In genomic region chr16:69726313-69727060, GRCh38 we compare ENCODE assay signal across 8 cellular contexts. TPM values are rescaled to one million over a fixed set of nuclear protein-coding genes. Genes with fewer than 3 reads are reported as not detected.
DNase-seq lines count a peak whose midpoint lies in the region; ATAC-seq and TF ChIP-seq lines count a peak whose summit lies in the region.

TSS of gene NQO1 (minus strand) at chr16:69726560. CDS start at chr16:69726439, 121 bp downstream.

- peak within 1 kb of the TSS; percentile 78 for H3K27ac Mint-ChIP-seq in activated naive CD4-positive, alpha-beta T cell treated with anti-CD3 and anti-CD28 coated beads, Interleukin-2, amount 50 U/mL, for 24 hours

- H4K20me1 ChIP-seq in MM.1S (ENCODE audit: insufficient read depth, low read length): no peaks in the 10 kb centered on the region
- H4K20me1 ChIP-seq in SK-N-SH (ENCODE audit: insufficient read depth): no peaks in the 10 kb centered on the region

- DNase-seq in G401 (ENCODE audit: low spot score) (peak; percentile 93), H7 (peak; percentile 95), MM.1S (peak; percentile 93), SK-N-SH (peak; percentile 94), glomerular endothelial cell (ENCODE audit: extremely low read depth, low read depth, low spot score) (peak; percentile 73), omental fat pad (ENCODE audit: low spot score) (peak; percentile 91), testis (peak; percentile 95)

- intact Hi-C loops in testis (cut with DNase I; ENCODE audit: low total_unique reads): no loop called here

- H3K4me3 Mint-ChIP-seq in activated naive CD4-positive, alpha-beta T cell treated with anti-CD3 and anti-CD28 coated beads, Interleukin-2, amount 50 U/mL, for 24 hours: peak within 1 kb of the TSS; percentile 85

- no peaks in the 10 kb centered on the region for H3K36me3 Mint-ChIP-seq in activated naive CD4-positive, alpha-beta T cell treated with anti-CD3 and anti-CD28 coated beads, Interleukin-2, amount 50 U/mL, for 24 hours

- TF ChIP-seq CTCF in MM.1S (IDR thresholded peaks at IDR 0.05; ENCODE audit: low read length) (no peak), SK-N-SH (IDR thresholded peaks at IDR 0.05) (no peak), omental fat pad (IDR thresholded peaks at IDR 0.05) (no peak), testis (IDR thresholded peaks at IDR 0.05) (no peak)

- H3K27me3 ChIP-seq in H7 (ENCODE audit: control insufficient read depth, insufficient read depth, low read length) (no peaks in the 10 kb centered on the region), MM.1S (replicated peaks; ENCODE audit: insufficient read depth, low read length) (no peaks in the 10 kb centered on the region), SK-N-SH (ENCODE audit: insufficient read depth) (no peaks in the 10 kb centered on the region), testis (no peaks in the 10 kb centered on the region)

- no peak for TF ChIP-seq EP300 in SK-N-SH (IDR thresholded peaks at IDR 0.05; ENCODE audit: borderline replicate concordance in 1 of 2, low read depth in 1 of 2, low read length in 1 of 2)

- H3K9ac ChIP-seq in MM.1S (ENCODE audit: low read length): peak within 1 kb of the TSS; percentile 53
- peak within 1 kb of the TSS; percentile 77 for H3K9ac ChIP-seq in SK-N-SH

- CTCF ChIA-PET in SK-N-SH (lab: Yijun Ruan, JAX): interaction anchor here (0.8 to 3.6 kb wide), 4 partner anchors 10 to 332 kb away, joined by 3 to 19 read pairs (median 4); partner anchors contain the start of gene NOB1

- TF ChIP-seq RAD21 in SK-N-SH (IDR thresholded peaks at IDR 0.05; ENCODE audit: low read length): 0 out of 2 replicates have a peak, but pooled peaks have one; percentile 0

- H3K4me2 ChIP-seq in MM.1S (ENCODE audit: low read depth, low read length): peak within 1 kb of the TSS; percentile 96
- H3K4me2 ChIP-seq in SK-N-SH: peak within 1 kb of the TSS; percentile 97

- H3K9me3 ChIP-seq in MM.1S (replicated peaks; ENCODE audit: insufficient read depth, low read length) (no peaks in the 10 kb centered on the region), SK-N-SH (no peaks in the 10 kb centered on the region), testis (no peaks in the 10 kb centered on the region)

- H3K36me3 ChIP-seq in H7 (replicated peaks; ENCODE audit: control insufficient read depth, insufficient read depth, low read length): no peaks in the 10 kb centered on the region
- H3K36me3 ChIP-seq in MM.1S (replicated peaks; ENCODE audit: insufficient read depth, low read length): no peaks in the 10 kb centered on the region
- peaks cover 0 to 3% of the 10 kb centered on the region in 2 experiments for H3K36me3 ChIP-seq in SK-N-SH (replicated peaks in 1 of 2; ENCODE audit: control insufficient read depth in 1 of 2, insufficient read depth in 2 of 2, low read length in 1 of 2)
- no peaks in the 10 kb centered on the region for H3K36me3 ChIP-seq in testis (ENCODE audit: low read depth, missing control alignments)

- peaks cover 15% of the 10 kb centered on the region for H3K4me1 ChIP-seq in MM.1S (ENCODE audit: low read length)
- H3K4me1 ChIP-seq in SK-N-SH (ENCODE audit: control insufficient read depth in 1 of 2, insufficient read depth in 2 of 2, low read depth in 1 of 2, low read length in 1 of 2): peaks cover 17 to 18% of the 10 kb centered on the region in 2 experiments; a peak in 3 of 4 replicates
- peaks cover 14% of the 10 kb centered on the region for H3K4me1 ChIP-seq in testis

- H3K79me2 ChIP-seq in MM.1S (ENCODE audit: low read length) (no peaks in the 10 kb centered on the region), SK-N-SH (ENCODE audit: insufficient read depth) (peaks cover 58% of the 10 kb centered on the region)

- H3K9me3 Mint-ChIP-seq in activated naive CD4-positive, alpha-beta T cell treated with anti-CD3 and anti-CD28 coated beads, Interleukin-2, amount 50 U/mL, for 24 hours: no peaks in the 10 kb centered on the region

- no peak for TF ChIP-seq POLR2A in testis (IDR thresholded peaks at IDR 0.05)

- H3K9me2 ChIP-seq in MM.1S (replicated peaks; ENCODE audit: insufficient read depth, low read length): no peaks in the 10 kb centered on the region
- no peaks in the 10 kb centered on the region for H3K9me2 ChIP-seq in SK-N-SH

- H3K27me3 Mint-ChIP-seq in activated naive CD4-positive, alpha-beta T cell treated with anti-CD3 and anti-CD28 coated beads, Interleukin-2, amount 50 U/mL, for 24 hours: no peaks in the 10 kb centered on the region

- H3K4me1 Mint-ChIP-seq in activated naive CD4-positive, alpha-beta T cell treated with anti-CD3 and anti-CD28 coated beads, Interleukin-2, amount 50 U/mL, for 24 hours: peaks cover 26% of the 10 kb centered on the region

- H3K4me3 ChIP-seq in H7 (ENCODE audit: insufficient read depth, low read depth, low read length): peak within 1 kb of the TSS; percentile 75
- peak within 1 kb of the TSS; percentile 78 for H3K4me3 ChIP-seq in MM.1S (ENCODE audit: low read length)
- peak within 1 kb of the TSS; percentile 48 to 80 for H3K4me3 ChIP-seq in SK-N-SH (ENCODE audit: low read depth in 2 of 2, low read length in 1 of 2)
- peak within 1 kb of the TSS; percentile 44 to 57 for H3K4me3 ChIP-seq in testis

- POLR2A ChIA-PET in SK-N-SH (lab: Yijun Ruan, JAX): interaction anchor here (0.7 to 3.0 kb wide), 4 partner anchors 8 to 28 kb away, joined by 3 to 12 read pairs (median 4); partner anchors contain the start of gene NOB1

- WGBS in SK-N-SH (ENCODE audit: low lambda C conversion rate): 2% methylated on average over 24 of the region's 31 CpGs
- WGBS in testis, 2 donors: 0 to 5% methylated on average over 11 to 30 of the region's 31 CpGs

- peak within 1 kb of the TSS; percentile 64; the same call in 1 of the 2 replicates for H3K27ac ChIP-seq in MM.1S (ENCODE audit: low read length)
- peak within 1 kb of the TSS; percentile 88 to 97 for H3K27ac ChIP-seq in SK-N-SH (ENCODE audit: low read depth in 2 of 2, low read length in 1 of 2)
- peak within 1 kb of the TSS in 1 of 2 donors; percentile 72 for H3K27ac ChIP-seq in testis

- H3F3A ChIP-seq in MM.1S (ENCODE audit: insufficient read depth, low read length): peaks cover 3% of the 10 kb centered on the region; the same call in 1 of the 2 replicates
- peaks cover 31% of the 10 kb centered on the region for H3F3A ChIP-seq in SK-N-SH (replicated peaks; ENCODE audit: insufficient read depth)

- H2AFZ ChIP-seq in MM.1S (ENCODE audit: low read length): peak within 1 kb of the TSS; percentile 96
- H2AFZ ChIP-seq in SK-N-SH (ENCODE audit: low read depth): peak within 1 kb of the TSS; percentile 87

- peak; percentile 96 for ATAC-seq in omental fat pad (ENCODE audit: low FRiP score)

- in situ Hi-C loops in G401 (cut with HindIII; ENCODE audit: low sequenced_read_pairs): no loop called here

TF ChIP-seq in SK-N-SH, 30 proteins besides CTCF, POLR2A, EP300 and RAD21:
- TF ChIP-seq IRF3 (IDR thresholded peaks at IDR 0.05; ENCODE audit: low read depth, low read length) (no peak), CHD2 (IDR thresholded peaks at IDR 0.05; ENCODE audit: low read length, partially characterized antibody) (peak; percentile 38), RFX5 (IDR thresholded peaks at IDR 0.05; ENCODE audit: low read length) (0 out of 2 replicates have a peak, but pooled peaks have one; percentile 45), MXI1 (IDR thresholded peaks at IDR 0.05; ENCODE audit: low read depth, low read length) (peak; percentile 95), FOSL2 (IDR thresholded peaks at IDR 0.05; ENCODE audit: borderline replicate concordance, low read depth) (no peak), ELF1 (IDR thresholded peaks at IDR 0.05) (peak; percentile 38; the same call in 1 of the 2 replicates), MAX (IDR thresholded peaks at IDR 0.05; ENCODE audit: low read depth) (peak; percentile 96), POLR2AphosphoS5 (IDR thresholded peaks at IDR 0.05; ENCODE audit: low read depth, low read length) (peak; percentile 85), SIN3A (IDR thresholded peaks at IDR 0.05; ENCODE audit: borderline replicate concordance, low read depth, low read length) (peak; percentile 47; the same call in 1 of the 2 replicates), TAF1 (IDR thresholded peaks at IDR 0.05; ENCODE audit: borderline replicate concordance, low read depth, low read length) (peak; percentile 55; the same call in 1 of the 2 replicates), FOXJ3 (CRISPR knock-in tag; IDR thresholded peaks at IDR 0.05) (0 out of 2 replicates have a peak, but pooled peaks have one; percentile 13), YY1 (IDR thresholded peaks at IDR 0.05; ENCODE audit: low read depth) (0 out of 2 replicates have a peak, but pooled peaks have one; percentile 33), PBX3 (IDR thresholded peaks at IDR 0.05) (no peak; the same call in 1 of the 2 replicates)

RNA-seq across cellular contexts. Expression of gene NQO1, which starts in this region (rescaled TPM):
- 380 and 386 TPM in 2 replicates for total RNA-seq in G401 (2014; rRNA removed; shearing (Covaris generic))
- 145 and 229 TPM in 2 replicates for total RNA-seq in H7 (2014; rRNA removed; shearing (Covaris generic))
- polyA plus RNA-seq in SK-N-SH (2012; rRNA removed): 152 and 162 TPM in 2 replicates
- 124 and 156 TPM in 2 replicates for polyA plus RNA-seq in SK-N-SH (2012; cell fraction: cytosol; rRNA removed)
- 65.3 and 89.9 TPM in 2 replicates for polyA plus RNA-seq in SK-N-SH (2012; cell fraction: nucleus; rRNA removed)
- 129 and 558 TPM in 2 replicates for total RNA-seq in glomerular endothelial cell
- total RNA-seq in omental fat pad: 100 to 1,000 TPM; 150 to 377 (median 226) TPM
- total RNA-seq in testis: 10 to 100 TPM in 1 of 2 donors, 1 to 10 TPM in 1; 6.6 to 10.1 TPM
- 13.5 TPM for polyA plus RNA-seq in testis (ENCODE audit: insufficient read depth, low read depth, low replicate concordance)

Comparison
In these comparisons a context has a peak if more than half of its experiments do, and no peak if none do; other contexts are left out.
1. RNA of gene NQO1 (total RNA-seq): 380 to 386 TPM in G401, 150 to 377 TPM in omental fat pad, 145 to 229 TPM in H7 and 129 to 558 TPM in glomerular endothelial cell; 6.6 to 10.1 TPM in testis; every median in the first group is over 10 times any median in the second.
2. Peak in every context shown above with its lines, with median percentiles within 50 percentile points of each other: DNase-seq and H3K4me3 ChIP-seq.